Comparison of ENCODE assay signal across 19 cellular contexts in genomic region chr2:216553093-216553478, GRCh38. TPM values are rescaled to one million over a fixed set of nuclear protein-coding genes. Genes with fewer than 3 reads are reported as not detected.
DNase-seq lines count a peak whose midpoint lies in the region; ATAC-seq and TF ChIP-seq lines count a peak whose summit lies in the region.
"Had no signal": no experiment of that assay in that cellular context is flagged by ENCODE, and none has a peak within 500 bp of the region (broad histone marks: within the 10 kb centered on the region; RNA-seq: fewer than 3 reads in every experiment).

No MANE protein-coding gene starts in this region.

- H3K27me3 ChIP-seq in NT2/D1 (ENCODE audit: insufficient read depth, insufficient read length): no peaks in the 10 kb centered on the region
- H3K27me3 ChIP-seq in muscle layer of colon (ENCODE audit: control insufficient read depth in 1 of 2, insufficient read depth in 2 of 2, low read length in 2 of 2): no peaks in the 10 kb centered on the region
- H3K27me3 ChIP-seq in SJCRH30: no peaks in the 10 kb centered on the region
- H3K27me3 ChIP-seq: tibial nerve had no signal

- DNase-seq in AG08395 (ENCODE audit: low spot score) (peak; percentile 56), NT2/D1 (ENCODE audit: low read depth, low spot score) (peak; percentile 77), epithelial cell of esophagus (ENCODE audit: low read depth) (peak; percentile 45), SJCRH30 (no peak)
- DNase-seq: activated T-cell treated with anti-CD3 and anti-CD28 coated beads, Interleukin-2, amount 50 U/mL, for 1 hour; anterior cingulate cortex; effector CD8-positive, alpha-beta T cell; left ventricle myocardium inferior; NCI-H2171; occipital lobe; stimulated activated CD4-positive, alpha-beta T cell treated with anti-CD3 and anti-CD28 coated beads, Interleukin-12 subunit alpha, Interleukin-12 subunit beta, amount 100 ng/mL, for 4 hours; T-cell had no signal

- H3K27ac ChIP-seq in muscle layer of colon (ENCODE audit: low read depth, low read length) (peak overlapping the region; percentile 35), SJCRH30 (no peak overlapping the region)
- H3K27ac ChIP-seq: A549, HL-60, left ventricle myocardium inferior, tibial nerve had no signal

- no peak for TF ChIP-seq CTCF in epithelial cell of esophagus (IDR thresholded peaks at IDR 0.05; ENCODE audit: insufficient read depth, low read depth, low read length, missing control alignments)

- H3K9ac ChIP-seq in NT2/D1 (ENCODE audit: insufficient read length, low read depth) (no peak overlapping the region), muscle layer of colon (ENCODE audit: low read length) (no peak overlapping the region)

- H3K36me3 ChIP-seq in NT2/D1 (ENCODE audit: insufficient read depth, insufficient read length, low read length) (no peaks in the 10 kb centered on the region), muscle layer of colon (ENCODE audit: insufficient read depth, low read length) (no peaks in the 10 kb centered on the region), SJCRH30 (no peaks in the 10 kb centered on the region)
- H3K36me3 ChIP-seq: left ventricle myocardium inferior, tibial nerve had no signal

- H3K4me3 ChIP-seq in NT2/D1 (ENCODE audit: insufficient read length, low read depth) (no peak overlapping the region), epithelial cell of esophagus (ENCODE audit: low read length) (no peak overlapping the region), muscle layer of colon (ENCODE audit: low read depth in 1 of 2, low read length in 2 of 2) (no peak overlapping the region), SJCRH30 (no peak overlapping the region)
- H3K4me3 ChIP-seq: A549, left ventricle myocardium inferior, tibial nerve had no signal

- H3K4me1 ChIP-seq in NT2/D1 (ENCODE audit: insufficient read depth, insufficient read length) (peaks cover 12% of the 10 kb centered on the region), muscle layer of colon (ENCODE audit: insufficient read depth, low read length) (peaks cover 53% of the 10 kb centered on the region), SJCRH30 (peaks cover 6% of the 10 kb centered on the region; the same call in 1 of the 2 replicates)

- H3K9me3 ChIP-seq in NT2/D1 (ENCODE audit: insufficient read depth, low read length) (no peaks in the 10 kb centered on the region), muscle layer of colon (ENCODE audit: low read length) (no peaks in the 10 kb centered on the region), SJCRH30 (replicated peaks) (no peaks in the 10 kb centered on the region)
- H3K9me3 ChIP-seq: A549, left ventricle myocardium inferior, tibial nerve had no signal

- no peak for ATAC-seq in HG02642 (IDR thresholded peaks at IDR 0.05; ENCODE audit: poor library complexity, unreplicated experiment)
- no peak for ATAC-seq in HG02798 (IDR thresholded peaks at IDR 0.05; ENCODE audit: poor library complexity, unreplicated experiment)
- no peak for ATAC-seq in GM19328 (IDR thresholded peaks at IDR 0.05; ENCODE audit: unreplicated experiment)
- ATAC-seq: T-cell had no signal

RNA-seq across cellular contexts. Expression of gene RPL37A, which starts 54.4 kb away (rescaled TPM):
- total RNA-seq in SJCRH30 (2014; rRNA removed; shearing (Covaris generic)): 4,028 and 4,913 TPM in 2 replicates

Comparison
In these comparisons a context has a peak if more than half of its experiments do, and no peak if none do; other contexts are left out.
1. DNase-seq: peak in AG08395 (single experiment), NT2/D1 (single experiment) and epithelial cell of esophagus (single experiment); none in SJCRH30 (0 of 2).